9 cellular contexts compared by ENCODE assay signal in genomic region chr13:101919541-101920306, GRCh38.
DNase-seq lines count a peak whose midpoint lies in the region; ATAC-seq, FAIRE-seq and TF ChIP-seq lines count a peak whose summit lies in the region.
"Had no signal": no experiment of that assay in that cellular context is flagged by ENCODE, and none has a peak within 500 bp of the region (broad histone marks: within the 10 kb centered on the region; RNA-seq: fewer than 3 reads in every experiment).

No MANE protein-coding gene starts in this region.

- no peak for TF ChIP-seq EP300 in GM12878 (IDR thresholded peaks at IDR 0.05; ENCODE audit: borderline replicate concordance in 1 of 2, control insufficient read depth in 1 of 2, low read depth in 2 of 2, low read length in 2 of 2)

- intact Hi-C loops in GM12878 (cut with micrococcal nuclease; ENCODE audit: unreplicated experiment), result loop anchor here (5.0 to 10.0 kb wide), 2 partner anchors 132 to 405 kb away; no protein-coding TSS in a partner anchor
- intact Hi-C loops in PC-9 (cut with micrococcal nuclease; ENCODE audit: unreplicated experiment), result no loop called here

- no peak; a peak in 1 of 6 replicates for TF ChIP-seq CTCF in GM12878 (IDR thresholded peaks at IDR 0.05 in 2 of 3, conservative IDR thresholded peaks at IDR 0.05 in 1 of 3; ENCODE audit: control insufficient read depth in 2 of 3, extremely low read depth in 1 of 3, insufficient read depth in 1 of 3, low read depth in 3 of 3, low read length in 3 of 3)
- TF ChIP-seq CTCF in PC-9 (conservative IDR thresholded peaks at IDR 0.05), result no peak

- H4K20me1 ChIP-seq in GM12878 (ENCODE audit: control insufficient read depth, insufficient read depth) (no peaks in the 10 kb centered on the region), PC-9 (ENCODE audit: insufficient read depth) (no peaks in the 10 kb centered on the region)

- H3K4me2 ChIP-seq in GM12878 (ENCODE audit: control insufficient read depth, insufficient read depth), result no peak overlapping the region
- H3K4me2 ChIP-seq in PC-9, result no peak overlapping the region

- H2AFZ ChIP-seq in GM12878 (ENCODE audit: control insufficient read depth, low read depth, low read length), result no peak overlapping the region
- H2AFZ ChIP-seq in PC-9, result no peak overlapping the region

- POLR2A ChIA-PET in GM12878 (lab: Charles Lee), result no interaction called here
- POLR2A ChIA-PET in PC-9 (lab: Charles Lee; ENCODE audit: unreplicated experiment), result no interaction called here

- 0 out of 2 replicates have a peak, but pooled peaks have one; percentile 8 for TF ChIP-seq RAD21 in GM12878 (IDR thresholded peaks at IDR 0.05; ENCODE audit: insufficient read depth, low read depth, low read length)

- CTCF ChIA-PET in GM12878 (lab: Yijun Ruan, JAX), result interaction anchor here (1.5 kb wide), 1 partner anchor 775 kb away, joined by 10 read pairs; no protein-coding TSS in a partner anchor
- CTCF ChIA-PET in PC-9 (lab: Charles Lee), result interaction anchor here (0.6 kb wide), 1 partner anchor 239 kb away, joined by 3 read pairs; no protein-coding TSS in a partner anchor

- no peak overlapping the region for H3K4me3 ChIP-seq in GM12878
- H3K4me3 ChIP-seq in PC-9, result no peak overlapping the region
- H3K4me3 ChIP-seq: sigmoid colon had no signal

- ATAC-seq in GM12878 (peak; percentile 50), GM19455 (IDR thresholded peaks at IDR 0.05; ENCODE audit: unreplicated experiment) (no peak)

- WGBS in GM12878 (ENCODE audit: insufficient coverage, insufficient replicate concordance, low lambda C conversion rate, missing lambda C conversion rate), result 15% methylated on average over 27 of the region's 27 CpGs

- H3K9ac ChIP-seq in GM12878 (ENCODE audit: control insufficient read depth, insufficient read depth, low read length), result no peak overlapping the region

- SMC1A ChIA-PET in GM12878 (lab: Charles Lee; ENCODE audit: uncharacterized antibody, unreplicated experiment), result interaction anchor here (1.1 to 1.6 kb wide), 2 partner anchors 61 to 133 kb away, joined by 3 to 6 read pairs; no protein-coding TSS in a partner anchor

- RAD21 ChIA-PET in GM12878 (lab: Charles Lee; ENCODE audit: unreplicated experiment), result no interaction called here

- H3F3A ChIP-seq in PC-9 (ENCODE audit: insufficient read depth, low read depth), result no peaks in the 10 kb centered on the region

- H3K27ac ChIP-seq in GM12878 (ENCODE audit: control insufficient read depth, insufficient read depth) (no peak overlapping the region), PC-9 (no peak overlapping the region)
- H3K27ac ChIP-seq: sigmoid colon had no signal

- DNase-seq in AG08395 (ENCODE audit: low spot score) (peak; percentile 33), M059J (ENCODE audit: low read depth) (peak; percentile 17), GM12878 (ENCODE audit: low read depth, low spot score) (no peak), iris pigment epithelial cell (ENCODE audit: low read depth) (peak; percentile 51), PC-9 (no peak), erythroblast (lab: John Stamatoyannopoulos, UW) (no peak)
- no peak for DNase-seq in activated CD4-positive, alpha-beta T cell treated with anti-CD3 and anti-CD28 coated beads, Interleukin-2, amount 50 U/mL, for 4 hours
- DNase-seq: sigmoid colon had no signal

- no peaks in the 10 kb centered on the region for H3K9me2 ChIP-seq in PC-9 (ENCODE audit: insufficient read depth)

- H3K9me3 ChIP-seq in GM12878 (replicated peaks; ENCODE audit: control insufficient read depth, insufficient read depth, low read length) (no peaks in the 10 kb centered on the region), PC-9 (ENCODE audit: insufficient read depth, low read depth) (no peaks in the 10 kb centered on the region)
- H3K9me3 ChIP-seq: sigmoid colon had no signal

- no peak for TF ChIP-seq POLR2A in GM12878 (IDR thresholded peaks at IDR 0.05; ENCODE audit: low read depth, low read length)
- no peak for TF ChIP-seq POLR2A in erythroblast (IDR thresholded peaks at IDR 0.05; ENCODE audit: low read length)

- H3K27me3 ChIP-seq in GM12878 (replicated peaks in 1 of 2; ENCODE audit: control insufficient read depth in 2 of 2, insufficient read depth in 2 of 2, low read length in 1 of 2) (peaks cover 3 to 11% of the 10 kb centered on the region in 2 experiments), PC-9 (ENCODE audit: insufficient read depth, low read depth) (peaks cover 58% of the 10 kb centered on the region)

- H3K36me3 ChIP-seq in GM12878 (ENCODE audit: control insufficient read depth in 2 of 2, insufficient read depth in 2 of 2, low read length in 1 of 2), result no peaks in the 10 kb centered on the region
- H3K36me3 ChIP-seq in PC-9 (ENCODE audit: low read depth), result no peaks in the 10 kb centered on the region
- H3K36me3 ChIP-seq: sigmoid colon had no signal

- H3K4me1 ChIP-seq in GM12878 (ENCODE audit: control insufficient read depth, insufficient read depth, low read length) (no peaks in the 10 kb centered on the region), PC-9 (replicated peaks; ENCODE audit: insufficient read depth) (no peaks in the 10 kb centered on the region)

- BruUV-seq in GM12878 (replicated peaks; lab: Mats Ljungman, UMichigan) (no TSS peak), PC-9 (replicated peaks; lab: Mats Ljungman, UMichigan) (no TSS peak)

- H3K79me2 ChIP-seq in GM12878 (ENCODE audit: control insufficient read depth, insufficient read depth, low read length) (no peaks in the 10 kb centered on the region), PC-9 (ENCODE audit: low read depth) (no peaks in the 10 kb centered on the region)

- in situ Hi-C loops in GM12878 (cut with MboI), result no loop called here

- FAIRE-seq in GM12878 (lab: Jason Lieb, UNC), result no peak

TF ChIP-seq in GM12878, 131 proteins besides CTCF, POLR2A, EP300 and RAD21:
- TF ChIP-seq REST (IDR thresholded peaks at IDR 0.05; ENCODE audit: low read depth, low read length) (peak; percentile 80), JUNB (IDR thresholded peaks at IDR 0.05) (no peak)
TF ChIP-seq in GM12878: peak in this region for 1.

Comparison
In these comparisons a context has a peak if more than half of its experiments do, and no peak if none do; other contexts are left out.
1. DNase-seq: peak in AG08395 (single experiment), M059J (single experiment) and iris pigment epithelial cell (single experiment); none in GM12878 (single experiment), PC-9 (0 of 2), activated CD4-positive, alpha-beta T cell treated with anti-CD3 and anti-CD28 coated beads, Interleukin-2, amount 50 U/mL, for 4 hours (0 of 2) and erythroblast (0 of 2).